9 cellular contexts compared by ENCODE assay signal in the genomic region with DNA sequence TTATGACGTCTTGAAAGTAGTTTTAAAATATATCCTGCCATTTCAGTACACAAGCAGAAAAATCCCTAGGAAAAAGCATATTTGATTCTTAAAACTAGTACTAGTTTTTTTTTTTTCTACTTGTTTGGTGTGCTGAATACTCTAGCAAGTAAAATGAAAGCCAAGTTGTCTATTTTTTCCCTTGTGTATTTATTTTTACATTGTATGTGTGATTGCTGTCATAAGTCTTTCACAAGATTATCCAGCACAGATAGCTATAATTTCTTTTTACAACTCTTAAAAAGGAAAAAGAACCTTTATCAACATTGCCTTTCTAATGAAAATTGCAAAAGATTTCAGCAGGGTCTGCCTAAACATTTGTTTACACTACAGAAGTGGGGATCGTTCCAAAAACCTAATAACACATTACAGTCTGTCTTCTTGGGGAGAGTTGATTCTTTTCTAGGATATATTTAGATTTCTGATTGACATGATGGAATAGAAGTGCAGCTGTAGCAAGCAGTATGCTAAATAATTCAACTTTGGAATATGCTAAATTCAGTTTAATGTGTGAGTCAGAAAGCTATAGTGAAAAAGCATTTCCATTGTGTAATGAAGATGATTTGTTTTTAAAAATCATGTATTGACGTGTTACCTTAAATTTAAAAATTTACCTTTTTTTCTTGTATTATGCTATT. TPM values are rescaled to one million over a fixed set of nuclear protein-coding genes. Genes with fewer than 3 reads are reported as not detected.
DNase-seq lines count a peak whose midpoint lies in the region; ATAC-seq and TF ChIP-seq lines count a peak whose summit lies in the region.
"Had no signal": no experiment of that assay in that cellular context is flagged by ENCODE, and none has a peak within 500 bp of the region (broad histone marks: within the 10 kb centered on the region; RNA-seq: fewer than 3 reads in every experiment).

No MANE protein-coding gene starts in this region.

- no peak for ATAC-seq in GM21825 (IDR thresholded peaks at IDR 0.05; ENCODE audit: unreplicated experiment)

- H3K79me2 ChIP-seq in ACC112 (ENCODE audit: control insufficient read depth, insufficient read depth, low read length, unreplicated experiment), result peaks cover 83% of the 10 kb centered on the region

- intact Hi-C loops in lower leg skin (cut with DNase I; ENCODE audit: low total_unique reads), result no loop called here

- DNase-seq in HL-60 (ENCODE audit: low read depth in 1 of 2, low spot score in 1 of 2) (no peak), brain microvascular endothelial cell (no peak), lower leg skin (ENCODE audit: low spot score in 2 of 2) (no peak), AG20443 (ENCODE audit: low spot score) (no peak), NCI-H82 (lab: John Stamatoyannopoulos, UW) (no peak)
- DNase-seq: NCI-H1092 treated with DMSO at 0.1 percent for 48 hours had no signal

- H3K4me3 ChIP-seq in ACC112 (ENCODE audit: low read depth, low read length) (peak overlapping the region; percentile 97), HL-60 (replicated peaks; ENCODE audit: insufficient read depth, low read length) (peak overlapping the region; percentile 78), brain microvascular endothelial cell (ENCODE audit: low read depth, low read length) (peak overlapping the region; percentile 91), mononuclear cell (ENCODE audit: low read length) (peak overlapping the region; percentile 7), lower leg skin (ENCODE audit: low read depth, poor library complexity, severe bottlenecking) (no peak overlapping the region)

- TF ChIP-seq CTCF in HL-60 (IDR thresholded peaks at IDR 0.05; ENCODE audit: insufficient read depth, low read length) (no peak), brain microvascular endothelial cell (IDR thresholded peaks at IDR 0.05; ENCODE audit: low read depth, low read length, missing control alignments) (no peak), lower leg skin (IDR thresholded peaks at IDR 0.05) (no peak)

- no peak for TF ChIP-seq POLR2A in lower leg skin (IDR thresholded peaks at IDR 0.05)

- in situ Hi-C loops in brain microvascular endothelial cell (cut with HindIII; ENCODE audit: low pct_ligation_motif_present, low sequenced_read_pairs), result no loop called here

- H3K9me3 ChIP-seq in mononuclear cell (ENCODE audit: low read depth, low read length), result no peaks in the 10 kb centered on the region

- H3K27ac ChIP-seq in ACC112 (ENCODE audit: low read depth, low read length), result no peak overlapping the region
- no peak overlapping the region; the same call in 1 of the 2 replicates for H3K27ac ChIP-seq in HL-60 (replicated peaks)
- H3K27ac ChIP-seq in brain microvascular endothelial cell, result no peak overlapping the region

- H2AFZ ChIP-seq in ACC112 (ENCODE audit: low read length, unreplicated experiment), result no peak overlapping the region

- H3K4me1 ChIP-seq in ACC112 (ENCODE audit: control insufficient read depth, insufficient read depth, low read length, unreplicated experiment), result peaks cover 16% of the 10 kb centered on the region
- peaks cover 19% of the 10 kb centered on the region for H3K4me1 ChIP-seq in mononuclear cell (ENCODE audit: insufficient read depth, low read length)

- H3K36me3 ChIP-seq in ACC112 (ENCODE audit: insufficient read depth, low read length) (no peaks in the 10 kb centered on the region), brain microvascular endothelial cell (replicated peaks) (no peaks in the 10 kb centered on the region)

- H3K27me3 ChIP-seq in ACC112 (ENCODE audit: insufficient read depth, low read length), result no peaks in the 10 kb centered on the region
- H3K27me3 ChIP-seq in HL-60 (ENCODE audit: insufficient read depth, poor library complexity, severe bottlenecking), result no peaks in the 10 kb centered on the region
- H3K27me3 ChIP-seq in brain microvascular endothelial cell (replicated peaks), result no peaks in the 10 kb centered on the region
- H3K27me3 ChIP-seq in mononuclear cell (ENCODE audit: insufficient read depth, low read length), result no peaks in the 10 kb centered on the region

- WGBS in lower leg skin, 2 donors, result 6 to 9% methylated on average over 3 of the region's 3 CpGs

RNA-seq across cellular contexts. Expression of gene DR1, which starts 2.5 kb away (rescaled TPM):
- total RNA-seq in mononuclear cell, result 50.1 TPM
- 10 to 100 TPM; 41.3 to 66.1 (median 52.1) TPM for total RNA-seq in lower leg skin
